Comparison of ENCODE assay signal across 8 cellular contexts in the genomic region with DNA sequence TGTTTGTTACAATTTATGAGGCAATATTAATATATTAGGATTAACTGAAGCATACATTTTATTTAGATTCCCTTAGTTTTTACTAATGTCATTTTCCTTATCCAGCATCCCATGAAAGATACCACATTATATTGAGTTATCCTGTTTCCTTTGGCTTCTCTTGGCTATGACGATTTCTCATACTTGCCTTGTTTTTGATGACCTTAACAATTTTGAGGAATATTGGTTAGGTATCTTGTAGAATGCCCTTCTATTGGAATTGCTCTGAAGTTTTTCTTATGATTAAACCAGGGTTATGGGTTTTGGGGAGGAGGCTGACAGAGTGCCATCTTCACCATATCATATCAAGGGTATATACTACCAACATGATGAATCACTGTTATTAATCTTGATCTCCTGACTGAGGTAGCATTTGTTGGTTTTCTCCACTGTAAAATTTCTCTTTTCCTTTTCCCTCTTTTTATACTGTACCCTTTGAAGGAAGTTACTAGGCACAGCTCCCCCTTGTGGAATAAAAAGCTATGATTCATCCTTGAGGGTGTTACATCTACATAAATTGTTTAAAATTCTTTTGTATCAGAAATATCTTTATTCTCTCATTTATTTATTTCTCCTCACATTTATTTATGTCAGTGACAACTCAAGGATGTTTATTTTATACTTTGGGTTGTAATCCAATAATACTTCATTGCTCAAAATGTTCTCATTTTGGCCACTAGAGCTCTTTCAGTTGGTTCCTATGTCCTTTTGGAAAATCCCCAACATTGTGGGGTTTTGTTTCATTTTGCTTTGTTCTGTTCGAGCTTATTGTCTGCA.
DNase-seq lines count a peak whose midpoint lies in the region; ATAC-seq and TF ChIP-seq lines count a peak whose summit lies in the region.

No MANE protein-coding gene starts in this region.

- no peak overlapping the region for H2AK5ac ChIP-seq in neuronal stem cell (ENCODE audit: low read depth, low read length)

- no peak overlapping the region for H3K23ac ChIP-seq in neuronal stem cell (ENCODE audit: low read depth, low read length, poor library complexity)

- no peak overlapping the region for H2BK120ac ChIP-seq in neuronal stem cell (ENCODE audit: low read depth, low read length)

- ATAC-seq in HG03175 (IDR thresholded peaks at IDR 0.05; ENCODE audit: unreplicated experiment) (peak; percentile 45), lower lobe of right lung (peak in 1 of 2 donors; percentile 52)

- no CpG with 5 or more reads among the region's 2 CpGs for WGBS in neuronal stem cell (ENCODE audit: extremely low coverage in 2 of 2, insufficient read length in 2 of 2, insufficient replicate concordance in 1 of 2), 2 donors

- no peak overlapping the region for H3K9ac ChIP-seq in neuronal stem cell (ENCODE audit: low read depth, low read length, poor library complexity)

- H3K27me3 ChIP-seq in lower lobe of right lung (ENCODE audit: low read depth): no peaks in the 10 kb centered on the region
- H3K27me3 ChIP-seq in neuronal stem cell (ENCODE audit: control insufficient read depth in 3 of 3, insufficient read depth in 3 of 3, low read depth in 1 of 3, low read length in 3 of 3): no peaks in the 10 kb centered on the region

- peak; percentile 55 for TF ChIP-seq CTCF in lower lobe of right lung (IDR thresholded peaks at IDR 0.05)

- H4K91ac ChIP-seq in neuronal stem cell (ENCODE audit: low read depth, low read length, poor library complexity): no peak overlapping the region

- no peaks in the 10 kb centered on the region for H3K36me3 ChIP-seq in lower lobe of right lung
- H3K36me3 ChIP-seq in neuronal stem cell (replicated peaks in 1 of 2; ENCODE audit: control insufficient read depth in 2 of 2, insufficient read depth in 2 of 2, low read length in 2 of 2): no peaks in the 10 kb centered on the region

- H3K9me3 ChIP-seq in lower lobe of right lung (no peaks in the 10 kb centered on the region), neuronal stem cell (replicated peaks in 1 of 2; ENCODE audit: control insufficient read depth in 2 of 2, insufficient read depth in 1 of 2, low read depth in 1 of 2, low read length in 2 of 2) (no peaks in the 10 kb centered on the region)

- DNase-seq in NCI-H82 (lab: John Stamatoyannopoulos, UW) (peak; percentile 48), NCI-H82 treated with DMSO at 0.1 percent for 48 hours (lab: John Stamatoyannopoulos, UW; ENCODE audit: unreplicated experiment) (no peak), amniotic epithelial cell (ENCODE audit: low read depth) (peak; percentile 44), lower lobe of right lung (no peak), neuronal stem cell (ENCODE audit: low spot score) (no peak)
- no peak for DNase-seq in activated CD8-positive, alpha-beta memory T cell treated with anti-CD3 and anti-CD28 coated beads for 24 hours
- no peak for DNase-seq in activated naive CD4-positive, alpha-beta T cell (lab: John Stamatoyannopoulos, UW)

- H2AFZ ChIP-seq in neuronal stem cell (ENCODE audit: low read length): no peak overlapping the region

- H2BK12ac ChIP-seq in neuronal stem cell (ENCODE audit: low read length): no peak overlapping the region

- H2BK5ac ChIP-seq in neuronal stem cell (ENCODE audit: low read length): no peak overlapping the region

- no peak overlapping the region for H2BK15ac ChIP-seq in neuronal stem cell (ENCODE audit: low read length)

- intact Hi-C loops in lower lobe of right lung (cut with DNase I): no loop called here

- no peak overlapping the region for H4K8ac ChIP-seq in neuronal stem cell (ENCODE audit: low read depth, low read length)

- H3K14ac ChIP-seq in neuronal stem cell (ENCODE audit: low read length): no peak overlapping the region

- H3K4me3 ChIP-seq in lower lobe of right lung (no peak overlapping the region), neuronal stem cell (ENCODE audit: low read length in 2 of 2) (no peak overlapping the region)

- no peak overlapping the region for H3K4ac ChIP-seq in neuronal stem cell (ENCODE audit: low read length)

- no peak overlapping the region for H3K18ac ChIP-seq in neuronal stem cell (ENCODE audit: low read length)

- no peaks in the 10 kb centered on the region for H3K79me1 ChIP-seq in neuronal stem cell (ENCODE audit: low read depth, low read length)

- no peak overlapping the region for H3K4me2 ChIP-seq in neuronal stem cell (ENCODE audit: insufficient read depth, low read length, poor library complexity, severe bottlenecking)

- H3K4me1 ChIP-seq in lower lobe of right lung: no peaks in the 10 kb centered on the region
- H3K4me1 ChIP-seq in neuronal stem cell (ENCODE audit: control insufficient read depth in 2 of 2, insufficient read depth in 1 of 2, low read depth in 1 of 2, low read length in 2 of 2): no peaks in the 10 kb centered on the region

- no peak overlapping the region for H3K27ac ChIP-seq in lower lobe of right lung
- no peak overlapping the region for H3K27ac ChIP-seq in neuronal stem cell (replicated peaks; ENCODE audit: low read length)

Comparison
In these comparisons a context has a peak if more than half of its experiments do, and no peak if none do; other contexts are left out.
1. DNase-seq: peak in NCI-H82 (single experiment) and amniotic epithelial cell (single experiment); none in NCI-H82 treated with DMSO at 0.1 percent for 48 hours (single experiment), lower lobe of right lung (single experiment), neuronal stem cell (single experiment), activated CD8-positive, alpha-beta memory T cell treated with anti-CD3 and anti-CD28 coated beads for 24 hours (single experiment) and activated naive CD4-positive, alpha-beta T cell (0 of 4).